13 cellular contexts compared by ENCODE assay signal in genomic region chr20:16491277-16491912, GRCh38.
DNase-seq lines count a peak whose midpoint lies in the region; ATAC-seq and TF ChIP-seq lines count a peak whose summit lies in the region.
"Had no signal": no experiment of that assay in that cellular context is flagged by ENCODE, and none has a peak within 500 bp of the region (broad histone marks: within the 10 kb centered on the region; RNA-seq: fewer than 3 reads in every experiment).

No MANE protein-coding gene starts in this region.

- H3K27ac ChIP-seq in sigmoid colon = no peak overlapping the region
- H3K27ac ChIP-seq: pancreas had no signal

- CTCF ChIA-PET in activated B cell treated with CpG ODN at 0.5 μM for 24 hours (lab: Charles Lee) = interaction anchor here (1.5 kb wide), 1 partner anchor 16 kb away, joined by 3 read pairs; no protein-coding TSS in a partner anchor

- H3K4me1 ChIP-seq in sigmoid colon = no peaks in the 10 kb centered on the region
- H3K4me1 ChIP-seq: pancreas had no signal

- no peaks in the 10 kb centered on the region for H3K27me3 Mint-ChIP-seq in activated B cell treated with CpG ODN at 0.5 μM for 24 hours
- H3K27me3 Mint-ChIP-seq: activated CD4-positive, alpha-beta T cell treated with anti-CD3 and anti-CD28 coated beads for 36 hours; activated naive CD8-positive, alpha-beta T cell had no signal

- DNase-seq in activated B cell treated with CpG ODN at 0.5 μM for 24 hours = no peak
- DNase-seq in pons (ENCODE audit: low spot score) = peak; percentile 60
- no peak for DNase-seq in SK-N-DZ (ENCODE audit: low spot score)
- DNase-seq in NCI-H2029 (lab: John Stamatoyannopoulos, UW) = no peak
- DNase-seq in NCI-H2029 treated with DMSO at 0.1 percent for 48 hours (lab: John Stamatoyannopoulos, UW) = no peak
- no peak for DNase-seq in sigmoid colon
- DNase-seq: activated CD4-positive, alpha-beta T cell treated with anti-CD3 and anti-CD28 coated beads for 36 hours; NCI-H187; pancreas had no signal

- ATAC-seq in GM18517 (IDR thresholded peaks at IDR 0.05; ENCODE audit: unreplicated experiment) = peak; percentile 55
- peak; percentile 68 for ATAC-seq in HG02623 (IDR thresholded peaks at IDR 0.05; ENCODE audit: unreplicated experiment)
- ATAC-seq in activated B cell treated with CpG ODN at 0.5 μM for 24 hours (ENCODE audit: low read depth) = peak; percentile 77
- ATAC-seq: activated CD4-positive, alpha-beta T cell treated with anti-CD3 and anti-CD28 coated beads for 36 hours; Panc1 had no signal

- intact Hi-C loops in activated B cell treated with CpG ODN at 0.5 μM for 24 hours (cut with micrococcal nuclease) = no loop called here
- intact Hi-C loops in sigmoid colon (cut with DNase I) = no loop called here

- H3K9me3 ChIP-seq in sigmoid colon = no peaks in the 10 kb centered on the region
- H3K9me3 ChIP-seq: pancreas had no signal

- no peaks in the 10 kb centered on the region for H3K27me3 ChIP-seq in sigmoid colon
- H3K27me3 ChIP-seq: pancreas had no signal

- no peak for TF ChIP-seq POLR2A in sigmoid colon (IDR thresholded peaks at IDR 0.05)

- H3K36me3 ChIP-seq in sigmoid colon = peaks cover 0 to 25% (median 0%) of the 10 kb centered on the region in 4 donors

- H3K4me3 Mint-ChIP-seq in activated B cell treated with CpG ODN at 0.5 μM for 24 hours = no peak overlapping the region
- H3K4me3 Mint-ChIP-seq: activated CD4-positive, alpha-beta T cell treated with anti-CD3 and anti-CD28 coated beads for 36 hours; activated naive CD8-positive, alpha-beta T cell had no signal

- peaks cover 19% of the 10 kb centered on the region for H3K4me1 Mint-ChIP-seq in activated B cell treated with CpG ODN at 0.5 μM for 24 hours
- H3K4me1 Mint-ChIP-seq: activated CD4-positive, alpha-beta T cell treated with anti-CD3 and anti-CD28 coated beads for 36 hours had no signal

- H3K27ac Mint-ChIP-seq in activated B cell treated with CpG ODN at 0.5 μM for 24 hours = no peak overlapping the region
- H3K27ac Mint-ChIP-seq: activated CD4-positive, alpha-beta T cell treated with anti-CD3 and anti-CD28 coated beads for 36 hours; activated naive CD8-positive, alpha-beta T cell had no signal

- H3K9me3 Mint-ChIP-seq in activated B cell treated with CpG ODN at 0.5 μM for 24 hours = no peaks in the 10 kb centered on the region

- no peak overlapping the region for H3K4me3 ChIP-seq in sigmoid colon
- H3K4me3 ChIP-seq: pancreas had no signal

- 64 to 75% methylated on average over 7 of the region's 7 CpGs for WGBS in sigmoid colon, 2 donors

- TF ChIP-seq EP300 in sigmoid colon (IDR thresholded peaks at IDR 0.05) = no peak

- POLR2A ChIA-PET in activated B cell treated with CpG ODN at 0.5 μM for 24 hours (lab: Charles Lee) = no interaction called here

- TF ChIP-seq CTCF in activated B cell treated with CpG ODN at 0.5 μM for 24 hours (IDR thresholded peaks at IDR 0.05) (no peak), sigmoid colon (IDR thresholded peaks at IDR 0.05) (no peak)

- peaks cover 33% of the 10 kb centered on the region for H3K36me3 Mint-ChIP-seq in activated B cell treated with CpG ODN at 0.5 μM for 24 hours (ENCODE audit: low read depth)
